ENCODE assay signal across 8 cellular contexts in the genomic region with DNA sequence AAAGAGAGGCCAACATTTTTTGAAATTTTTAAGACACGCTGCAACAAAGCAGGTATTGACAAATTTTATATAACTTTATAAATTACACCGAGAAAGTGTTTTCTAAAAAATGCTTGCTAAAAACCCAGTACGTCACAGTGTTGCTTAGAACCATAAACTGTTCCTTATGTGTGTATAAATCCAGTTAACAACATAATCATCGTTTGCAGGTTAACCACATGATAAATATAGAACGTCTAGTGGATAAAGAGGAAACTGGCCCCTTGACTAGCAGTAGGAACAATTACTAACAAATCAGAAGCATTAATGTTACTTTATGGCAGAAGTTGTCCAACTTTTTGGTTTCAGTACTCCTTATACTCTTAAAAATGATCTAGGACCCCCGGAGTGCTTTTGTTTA.
DNase-seq lines count a peak whose midpoint lies in the region; ATAC-seq and TF ChIP-seq lines count a peak whose summit lies in the region.

No MANE protein-coding gene starts in this region.

- H3K36me3 Mint-ChIP-seq in T-helper 2 cell treated with Interferon-gamma antibody and Interleukin-4, amounts not matched to agents 5 μg/mL and 100 μg/mL, for 36 hours (ENCODE audit: low read depth): peaks cover 27% of the 10 kb centered on the region
- peaks cover 4% of the 10 kb centered on the region in 2 donors for H3K36me3 Mint-ChIP-seq in stimulated activated naive B cell treated with anti-CD40 and anti-IgM and Interleukin-4, amounts not matched to agents 10 μg/mL and 1 μg/mL and 100 μg/mL, for 72 hours

- in situ Hi-C loops in ACHN (cut with HindIII; ENCODE audit: low pct_ligation_motif_present, low pct_unique_long_range_greater_than_20kb, low sequenced_read_pairs): no loop called here

- peak overlapping the region; percentile 100 for H3K27ac Mint-ChIP-seq in T-helper 2 cell treated with Interferon-gamma antibody and Interleukin-4, amounts not matched to agents 5 μg/mL and 100 μg/mL, for 36 hours
- peak overlapping the region; percentile 100 for H3K27ac Mint-ChIP-seq in stimulated activated naive B cell treated with anti-CD40 and anti-IgM and Interleukin-4, amounts not matched to agents 10 μg/mL and 1 μg/mL and 100 μg/mL, for 72 hours

- peak overlapping the region; percentile 96 for H3K4me3 Mint-ChIP-seq in T-helper 2 cell treated with Interferon-gamma antibody and Interleukin-4, amounts not matched to agents 5 μg/mL and 100 μg/mL, for 36 hours
- H3K4me3 Mint-ChIP-seq in stimulated activated naive B cell treated with anti-CD40 and anti-IgM and Interleukin-4, amounts not matched to agents 10 μg/mL and 1 μg/mL and 100 μg/mL, for 72 hours: peak overlapping the region; percentile 93 to 97

- H3K4me1 Mint-ChIP-seq in T-helper 2 cell treated with Interferon-gamma antibody and Interleukin-4, amounts not matched to agents 5 μg/mL and 100 μg/mL, for 36 hours (ENCODE audit: low read depth): peaks cover 33% of the 10 kb centered on the region
- H3K4me1 Mint-ChIP-seq in stimulated activated naive B cell treated with anti-CD40 and anti-IgM and Interleukin-4, amounts not matched to agents 10 μg/mL and 1 μg/mL and 100 μg/mL, for 72 hours: peaks cover 0 to 8% of the 10 kb centered on the region in 2 donors

- no peaks in the 10 kb centered on the region for H3K9me3 Mint-ChIP-seq in T-helper 2 cell treated with Interferon-gamma antibody and Interleukin-4, amounts not matched to agents 5 μg/mL and 100 μg/mL, for 36 hours
- no peaks in the 10 kb centered on the region for H3K9me3 Mint-ChIP-seq in stimulated activated naive B cell treated with anti-CD40 and anti-IgM and Interleukin-4, amounts not matched to agents 10 μg/mL and 1 μg/mL and 100 μg/mL, for 72 hours

- H3K4me3 ChIP-seq in fibroblast of mammary gland (ENCODE audit: control insufficient read depth, low read depth, low read length): peak overlapping the region; percentile 89

- no peak for DNase-seq in T-helper 2 cell treated with Interferon-gamma antibody and Interleukin-4, amounts not matched to agents 5 μg/mL and 100 μg/mL, for 36 hours (ENCODE audit: low spot score)
- DNase-seq in T-helper 2 cell (no peak), SKM-1 (lab: John Stamatoyannopoulos, UW; ENCODE audit: unreplicated experiment) (peak; percentile 29), fibroblast of mammary gland (ENCODE audit: low read depth) (peak; percentile 25), GM03348 (ENCODE audit: low spot score) (no peak), ACHN (no peak)
- no peak for DNase-seq in stimulated activated naive B cell treated with anti-CD40 and anti-IgM and Interleukin-4, amounts not matched to agents 10 μg/mL and 1 μg/mL and 100 μg/mL, for 72 hours

- no peaks in the 10 kb centered on the region for H3K27me3 Mint-ChIP-seq in T-helper 2 cell treated with Interferon-gamma antibody and Interleukin-4, amounts not matched to agents 5 μg/mL and 100 μg/mL, for 36 hours (ENCODE audit: low read depth)
- no peaks in the 10 kb centered on the region for H3K27me3 Mint-ChIP-seq in stimulated activated naive B cell treated with anti-CD40 and anti-IgM and Interleukin-4, amounts not matched to agents 10 μg/mL and 1 μg/mL and 100 μg/mL, for 72 hours

- no peak for ATAC-seq in stimulated activated naive B cell treated with anti-CD40 and anti-IgM and Interleukin-4, amounts not matched to agents 10 μg/mL and 1 μg/mL and 100 μg/mL, for 72 hours (replicated peaks)
- no peak for ATAC-seq in GM21360 (IDR thresholded peaks at IDR 0.05; ENCODE audit: unreplicated experiment)

- TF ChIP-seq CTCF in fibroblast of mammary gland (conservative IDR thresholded peaks at IDR 0.05; ENCODE audit: control insufficient read depth, insufficient read depth, low read depth, low read length): no peak

Comparison
In these comparisons a context has a peak if more than half of its experiments do, and no peak if none do; other contexts are left out.
1. DNase-seq: peak in SKM-1 (single experiment) and fibroblast of mammary gland (single experiment); none in T-helper 2 cell treated with Interferon-gamma antibody and Interleukin-4, amounts not matched to agents 5 μg/mL and 100 μg/mL, for 36 hours (single experiment), T-helper 2 cell (0 of 5), stimulated activated naive B cell treated with anti-CD40 and anti-IgM and Interleukin-4, amounts not matched to agents 10 μg/mL and 1 μg/mL and 100 μg/mL, for 72 hours (single experiment), GM03348 (single experiment) and ACHN (single experiment).